Comparison of ENCODE assay signal across 16 cellular contexts in genomic region chr7:5501465-5501864, GRCh38. TPM values are rescaled to one million over a fixed set of nuclear protein-coding genes. Genes with fewer than 3 reads are reported as not detected.
DNase-seq lines count a peak whose midpoint lies in the region; ATAC-seq and TF ChIP-seq lines count a peak whose summit lies in the region.
"Had no signal": no experiment of that assay in that cellular context is flagged by ENCODE, and none has a peak within 500 bp of the region (broad histone marks: within the 10 kb centered on the region; RNA-seq: fewer than 3 reads in every experiment).

No MANE protein-coding gene starts in this region.

- peaks cover 22% of the 10 kb centered on the region for H3K36me3 Mint-ChIP-seq in activated naive CD8-positive, alpha-beta T cell treated with anti-CD3 and anti-CD28 coated beads for 36 hours
- H3K36me3 Mint-ChIP-seq in activated naive CD8-positive, alpha-beta T cell treated with anti-CD3 and anti-CD28 coated beads, Interleukin-2, amount 50 U/mL, for 24 hours (ENCODE audit: low read depth) = peaks cover 21% of the 10 kb centered on the region

- H3K27ac Mint-ChIP-seq in activated naive CD8-positive, alpha-beta T cell treated with anti-CD3 and anti-CD28 coated beads for 36 hours = peak overlapping the region; percentile 34
- no peak overlapping the region for H3K27ac Mint-ChIP-seq in activated naive CD8-positive, alpha-beta T cell treated with anti-CD3 and anti-CD28 coated beads, Interleukin-2, amount 50 U/mL, for 24 hours
- H3K27ac Mint-ChIP-seq: B cell; CD4-positive, alpha-beta T cell; HFFc6 had no signal

- H3K27ac ChIP-seq in RWPE1 = peak overlapping the region; percentile 43
- H3K27ac ChIP-seq: GM23248, HL-60 had no signal

- no peaks in the 10 kb centered on the region for H3K27me3 Mint-ChIP-seq in activated naive CD8-positive, alpha-beta T cell treated with anti-CD3 and anti-CD28 coated beads for 36 hours
- H3K27me3 Mint-ChIP-seq in activated naive CD8-positive, alpha-beta T cell treated with anti-CD3 and anti-CD28 coated beads, Interleukin-2, amount 50 U/mL, for 24 hours = no peaks in the 10 kb centered on the region
- H3K27me3 Mint-ChIP-seq: B cell; CD4-positive, alpha-beta T cell had no signal

- POLR2A ChIA-PET in RWPE1 (lab: Yijun Ruan, JAX; ENCODE audit: low non-redundant PET) = no interaction called here

- H3K9me3 Mint-ChIP-seq in activated naive CD8-positive, alpha-beta T cell treated with anti-CD3 and anti-CD28 coated beads for 36 hours = no peaks in the 10 kb centered on the region
- no peaks in the 10 kb centered on the region for H3K9me3 Mint-ChIP-seq in activated naive CD8-positive, alpha-beta T cell treated with anti-CD3 and anti-CD28 coated beads, Interleukin-2, amount 50 U/mL, for 24 hours
- H3K9me3 Mint-ChIP-seq: CD4-positive, alpha-beta T cell; HFFc6 had no signal

- CTCF ChIA-PET in RWPE1 (lab: Yijun Ruan, JAX) = no interaction called here

- H3K4me1 Mint-ChIP-seq in activated naive CD8-positive, alpha-beta T cell treated with anti-CD3 and anti-CD28 coated beads for 36 hours = peaks cover 10% of the 10 kb centered on the region
- peaks cover 13% of the 10 kb centered on the region for H3K4me1 Mint-ChIP-seq in activated naive CD8-positive, alpha-beta T cell treated with anti-CD3 and anti-CD28 coated beads, Interleukin-2, amount 50 U/mL, for 24 hours

- no peak for ATAC-seq in activated naive CD8-positive, alpha-beta T cell treated with anti-CD3 and anti-CD28 coated beads, Interleukin-2, amount 50 U/mL, for 24 hours
- ATAC-seq: K562 had no signal

- no peak for TF ChIP-seq CTCF in RWPE1 (conservative IDR thresholded peaks at IDR 0.05; ENCODE audit: low read depth)

- no peak overlapping the region for H3K4me3 Mint-ChIP-seq in activated naive CD8-positive, alpha-beta T cell treated with anti-CD3 and anti-CD28 coated beads for 36 hours
- H3K4me3 Mint-ChIP-seq in activated naive CD8-positive, alpha-beta T cell treated with anti-CD3 and anti-CD28 coated beads, Interleukin-2, amount 50 U/mL, for 24 hours = no peak overlapping the region
- H3K4me3 Mint-ChIP-seq: B cell; CD4-positive, alpha-beta T cell; HFFc6 had no signal

- DNase-seq in activated naive CD8-positive, alpha-beta T cell treated with anti-CD3 and anti-CD28 coated beads for 36 hours = no peak
- DNase-seq in activated naive CD8-positive, alpha-beta T cell treated with anti-CD3 and anti-CD28 coated beads, Interleukin-2, amount 50 U/mL, for 24 hours = no peak
- no peak for DNase-seq in RWPE1 (ENCODE audit: low spot score)
- DNase-seq in iPS-NIHi11 (ENCODE audit: low spot score) = peak; percentile 16
- DNase-seq in DMS 273 treated with DMSO at 0.1 percent for 48 hours (lab: John Stamatoyannopoulos, UW) = no peak
- no peak for DNase-seq in GM03348 (ENCODE audit: low spot score)
- DNase-seq in HCEC 1CT = no peak
- DNase-seq: C1 segment of cervical spinal cord; Calu3; CD4-positive, alpha-beta T cell; DMS79; GM23248; HFFc6 had no signal

RNA-seq across cellular contexts. Expression of gene FBXL18, which starts 12.1 kb away (rescaled TPM):
- 10 to 100 TPM; 10.2 to 10.7 TPM for total RNA-seq in activated naive CD8-positive, alpha-beta T cell treated with anti-CD3 and anti-CD28 coated beads for 36 hours

RNA-seq across cellular contexts. Expression of gene ACTB, which starts 28.9 kb away (rescaled TPM):
- 1,000 to 10,000 TPM; 7,622 to 7,820 TPM for total RNA-seq in activated naive CD8-positive, alpha-beta T cell treated with anti-CD3 and anti-CD28 coated beads for 36 hours
